14 cellular contexts compared by ENCODE assay signal in genomic region chr16:1238903-1239302, GRCh38. TPM values are rescaled to one million over a fixed set of nuclear protein-coding genes. Genes with fewer than 3 reads are reported as not detected.
"Had no signal": no experiment of that assay in that cellular context is flagged by ENCODE, and none has a peak within 500 bp of the region (broad histone marks: within the 10 kb centered on the region; RNA-seq: fewer than 3 reads in every experiment).

No MANE protein-coding gene starts in this region.

RNA-seq across cellular contexts. Expression of gene TPSAB1, which starts 1.6 kb away (rescaled TPM):
- total RNA-seq: activated naive CD8-positive, alpha-beta T cell treated with anti-CD3 and anti-CD28 coated beads, Interleukin-2, amount 10 ng/mL, durations not matched to agents 7 days and 5 days; astrocyte; endothelial cell of umbilical vein; fibroblast of lung; fibroblast of villous mesenchyme; mesothelial cell of epicardium; pulmonary artery endothelial cell; T-helper 2 cell treated with Interferon-gamma antibody and Interleukin-4, amounts not matched to agents 100 ng/mL and 5 ng/mL, for 36 hours; temporal lobe had no signal
- polyA plus RNA-seq: endothelial cell of umbilical vein; fibroblast of lung; keratinocyte; naive thymus-derived CD4-positive, alpha-beta T cell had no signal

RNA-seq across cellular contexts. Expression of gene TPSB2, which starts 8.9 kb away (rescaled TPM):
- total RNA-seq: activated naive CD8-positive, alpha-beta T cell treated with anti-CD3 and anti-CD28 coated beads, Interleukin-2, amount 10 ng/mL, durations not matched to agents 7 days and 5 days; astrocyte; cerebellum; endothelial cell of umbilical vein; fibroblast of lung; fibroblast of villous mesenchyme; mesothelial cell of epicardium; pulmonary artery endothelial cell; T-helper 2 cell treated with Interferon-gamma antibody and Interleukin-4, amounts not matched to agents 100 ng/mL and 5 ng/mL, for 36 hours; temporal lobe had no signal
- polyA plus RNA-seq: endothelial cell of umbilical vein; fibroblast of lung; keratinocyte; naive thymus-derived CD4-positive, alpha-beta T cell had no signal

RNA-seq across cellular contexts. Expression of gene TPSG1, which starts 13.8 kb away (rescaled TPM):
- total RNA-seq: activated naive CD8-positive, alpha-beta T cell treated with anti-CD3 and anti-CD28 coated beads, Interleukin-2, amount 10 ng/mL, durations not matched to agents 7 days and 5 days; astrocyte; cardiac septum; cerebellum; endothelial cell of umbilical vein; fibroblast of lung; fibroblast of villous mesenchyme; mesothelial cell of epicardium; naive thymus-derived CD4-positive, alpha-beta T cell; pulmonary artery endothelial cell; right atrium auricular region; T-helper 2 cell treated with Interferon-gamma antibody and Interleukin-4, amounts not matched to agents 100 ng/mL and 5 ng/mL, for 36 hours; temporal lobe had no signal
- polyA plus RNA-seq: endothelial cell of umbilical vein; fibroblast of lung; keratinocyte; naive thymus-derived CD4-positive, alpha-beta T cell had no signal

RNA-seq across cellular contexts. Expression of gene TPSD1, which starts 17.0 kb away (rescaled TPM):
- total RNA-seq: activated naive CD8-positive, alpha-beta T cell treated with anti-CD3 and anti-CD28 coated beads, Interleukin-2, amount 10 ng/mL, durations not matched to agents 7 days and 5 days; astrocyte; cardiac septum; cerebellum; endothelial cell of umbilical vein; fibroblast of lung; fibroblast of villous mesenchyme; mesothelial cell of epicardium; naive thymus-derived CD4-positive, alpha-beta T cell; pulmonary artery endothelial cell; T-helper 2 cell treated with Interferon-gamma antibody and Interleukin-4, amounts not matched to agents 100 ng/mL and 5 ng/mL, for 36 hours; temporal lobe had no signal
- polyA plus RNA-seq: endothelial cell of umbilical vein; fibroblast of lung; keratinocyte; naive thymus-derived CD4-positive, alpha-beta T cell had no signal
